7 cellular contexts compared by ENCODE assay signal in the genomic region with DNA sequence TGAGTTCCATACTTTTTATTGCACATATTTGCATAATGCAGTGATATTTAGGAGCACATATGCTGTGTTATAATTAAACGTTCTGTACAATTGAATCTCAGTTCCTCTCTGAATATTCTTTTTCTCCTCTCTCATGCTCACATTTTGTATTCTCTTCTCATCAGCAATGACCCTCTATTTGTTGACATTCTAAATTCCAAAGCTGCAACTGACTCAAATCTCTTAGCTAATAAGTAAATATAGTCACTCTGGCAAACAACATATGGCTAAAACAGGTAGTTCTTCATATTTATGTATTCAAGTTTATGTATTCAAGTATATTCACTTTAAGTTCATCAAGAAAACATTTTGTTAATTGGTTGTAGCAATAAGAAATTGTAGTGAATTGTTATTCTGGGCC.
"Had no signal": no experiment of that assay in that cellular context is flagged by ENCODE, and none has a peak within 500 bp of the region (broad histone marks: within the 10 kb centered on the region; RNA-seq: fewer than 3 reads in every experiment).

No MANE protein-coding gene starts in this region.

- H3K27ac ChIP-seq: HL-60 had no signal

- DNase-seq: IMR-90, KBM-7, KG1 had no signal

- FAIRE-seq: HepG2, HTR-8/SVneo, K562 had no signal

- ATAC-seq: HepG2, K562 had no signal

- H3K4me3 ChIP-seq: K562 had no signal
